ENCODE assay signal across 9 cellular contexts in genomic region chr12:46260153-46260912, GRCh38. TPM values are rescaled to one million over a fixed set of nuclear protein-coding genes. Genes with fewer than 3 reads are reported as not detected.
A peak's percentile ranks its signal among the peaks of the same experiment; 100 is the strongest.
DNase-seq lines count a peak whose midpoint lies in the region; ATAC-seq and TF ChIP-seq lines count a peak whose summit lies in the region.
"Had no signal": no experiment of that assay in that cellular context is flagged by ENCODE, and none has a peak within 500 bp of the region (broad histone marks: within the 10 kb centered on the region; RNA-seq: fewer than 3 reads in every experiment).

No MANE protein-coding gene starts in this region.

- peak overlapping the region; percentile 61 for H3K4me2 ChIP-seq in parathyroid adenoma (ENCODE audit: low read length)

- H3K27ac ChIP-seq in Panc1 (ENCODE audit: low read length) (peak overlapping the region; percentile 40; the same call in 1 of the 2 replicates), parathyroid adenoma (peak overlapping the region; percentile 86)

- H3K4me3 ChIP-seq in Panc1 (ENCODE audit: low read depth in 2 of 2, low read length in 2 of 2) (no peak overlapping the region), parathyroid adenoma (ENCODE audit: low read depth, low read length) (no peak overlapping the region)

- no peaks in the 10 kb centered on the region for H3K9me3 ChIP-seq in Panc1 (ENCODE audit: control insufficient read depth, insufficient read depth, low read depth, low read length)
- H3K9me3 ChIP-seq in parathyroid adenoma (ENCODE audit: control insufficient read depth, low read length), result no peaks in the 10 kb centered on the region

- CTCF ChIA-PET in Panc1 (lab: Charles Lee), result no interaction called here

- no peak overlapping the region for H2AFZ ChIP-seq in parathyroid adenoma

- ATAC-seq in Panc1 (no peak), GM21717 (IDR thresholded peaks at IDR 0.05; ENCODE audit: unreplicated experiment) (no peak)

- no peaks in the 10 kb centered on the region for H3K36me3 ChIP-seq in Panc1 (ENCODE audit: control insufficient read depth, insufficient read depth, low read length)
- H3K36me3 ChIP-seq in parathyroid adenoma (ENCODE audit: control insufficient read depth, insufficient read depth, low read length), result no peaks in the 10 kb centered on the region

- no peak overlapping the region for H3K9ac ChIP-seq in parathyroid adenoma

- peaks cover 37% of the 10 kb centered on the region for H3K79me2 ChIP-seq in parathyroid adenoma

- H3K4me1 ChIP-seq in Panc1 (ENCODE audit: control insufficient read depth, insufficient read depth, low read length) (peaks cover 56% of the 10 kb centered on the region), parathyroid adenoma (peaks cover 49% of the 10 kb centered on the region)

- BruUV-seq in Panc1 (replicated peaks; lab: Mats Ljungman, UMichigan), result TSS peak; percentile 3

- TF ChIP-seq CTCF in Panc1 (IDR thresholded peaks at IDR 0.05) (no peak), parathyroid adenoma (IDR thresholded peaks at IDR 0.05) (no peak)

- H3K27me3 ChIP-seq in Panc1 (ENCODE audit: control insufficient read depth, insufficient read depth, low read length) (no peaks in the 10 kb centered on the region), parathyroid adenoma (ENCODE audit: control insufficient read depth, insufficient read depth, low read length) (no peaks in the 10 kb centered on the region)

- intact Hi-C loops in Panc1 (cut with micrococcal nuclease; ENCODE audit: unreplicated experiment), result loop anchor here (10.0 kb wide), 1 partner anchor 104 kb away; no protein-coding TSS in a partner anchor

- peak; percentile 30 for DNase-seq in COLO829 (ENCODE audit: low spot score)
- DNase-seq in Panc1 (ENCODE audit: low read depth, low spot score), result no peak
- peak; percentile 69 for DNase-seq in fibroblast of peridontal ligament (ENCODE audit: extremely low read depth)
- DNase-seq in NCI-H2081 treated with DMSO at 0.1 percent for 48 hours (lab: John Stamatoyannopoulos, UW), result no peak
- DNase-seq in NCI-H2107 treated with DMSO at 0.1 percent for 48 hours (lab: John Stamatoyannopoulos, UW; ENCODE audit: unreplicated experiment), result no peak
- no peak for DNase-seq in hypothalamus (lab: John Stamatoyannopoulos, UW)
- DNase-seq: activated naive CD4-positive, alpha-beta T cell had no signal

- POLR2A ChIA-PET in Panc1 (lab: Charles Lee), result no interaction called here

- in situ Hi-C loops in Panc1 (cut with HindIII; ENCODE audit: low pct_unique_long_range_greater_than_20kb, low sequenced_read_pairs), result no loop called here

RNA-seq across cellular contexts. Expression of gene SLC38A1, which starts 8.5 kb away (rescaled TPM):
- total RNA-seq in Panc1 (2021; ENCODE audit: unreplicated experiment), result 127 TPM
- polyA plus RNA-seq in Panc1 (2012; ENCODE audit: insufficient read length), result 78.9 TPM

Comparison
In these comparisons a context has a peak if more than half of its experiments do, and no peak if none do; other contexts are left out.
1. DNase-seq: peak in COLO829 (single experiment) and fibroblast of peridontal ligament (single experiment); none in Panc1 (single experiment), NCI-H2081 treated with DMSO at 0.1 percent for 48 hours (single experiment), NCI-H2107 treated with DMSO at 0.1 percent for 48 hours (single experiment) and hypothalamus (0 of 51).